11 cellular contexts compared by ENCODE assay signal in genomic region chr13:19189368-19189767, GRCh38. TPM values are rescaled to one million over a fixed set of nuclear protein-coding genes. Genes with fewer than 3 reads are reported as not detected.
"Had no signal": no experiment of that assay in that cellular context is flagged by ENCODE, and none has a peak within 500 bp of the region (broad histone marks: within the 10 kb centered on the region; RNA-seq: fewer than 3 reads in every experiment).

No MANE protein-coding gene starts in this region.

RNA-seq across cellular contexts. Expression of gene TUBA3C, which starts 7.7 kb away (rescaled TPM):
- total RNA-seq: activated B cell treated with CpG ODN at 0.5 μM for 24 hours; activated CD4-positive, alpha-beta memory T cell treated with anti-CD3 and anti-CD28 coated beads, Interleukin-2, amount 10 ng/mL, durations not matched to agents 7 days and 5 days; activated CD4-positive, alpha-beta T cell treated with anti-CD3 and anti-CD28 coated beads, Interleukin-2, amount 10 ng/mL, durations not matched to agents 7 days and 5 days; activated CD8-positive, alpha-beta memory T cell treated with anti-CD3 and anti-CD28 coated beads, Interleukin-2, amount 10 ng/mL, durations not matched to agents 7 days and 5 days; activated CD8-positive, alpha-beta T cell treated with anti-CD3 and anti-CD28 coated beads, Interleukin-2, amount 10 ng/mL, durations not matched to agents 7 days and 5 days; activated naive CD8-positive, alpha-beta T cell treated with anti-CD3 and anti-CD28 coated beads, Interleukin-2, amount 10 ng/mL, durations not matched to agents 7 days and 5 days; activated T-helper 2 cell treated with anti-CD3 and anti-CD28 coated beads, Interferon-gamma antibody, Interleukin-2, Interleukin-4, amounts not matched to agents 10 μg/mL and 5 μg/mL and 100 μg/mL, durations not matched to agents 14 hours and 24 hours and 36 hours; ascending aorta; bronchial epithelial cell; cardiac muscle cell had no signal
- polyA plus RNA-seq: adipose tissue, cardiac muscle cell had no signal
